8 cellular contexts compared by ENCODE assay signal in genomic region chr1:35192853-35193664, GRCh38. TPM values are rescaled to one million over a fixed set of nuclear protein-coding genes. Genes with fewer than 3 reads are reported as not detected.
DNase-seq lines count a peak whose midpoint lies in the region; ATAC-seq and TF ChIP-seq lines count a peak whose summit lies in the region.

Gene SFPQ, minus strand, starts transcription at chr1:35193145. Its CDS starts 96 bp downstream, at chr1:35193049.

- DNase-seq in NCI-H1436 (lab: John Stamatoyannopoulos, UW): peak; percentile 96
- DNase-seq in T follicular helper cell (ENCODE audit: low read depth): peak; percentile 95
- DNase-seq in adipocyte (ENCODE audit: low read depth): peak; percentile 99
- peak; percentile 98 to 100 for DNase-seq in cardiac muscle cell (ENCODE audit: low read depth in 1 of 2, low spot score in 1 of 2)
- peak; percentile 99 to 100 for DNase-seq in tibial nerve (ENCODE audit: low spot score in 2 of 2)

- H3K9ac ChIP-seq in adipocyte (ENCODE audit: low read length): peak within 1 kb of the TSS; percentile 97
- peak within 1 kb of the TSS; percentile 98 for H3K9ac ChIP-seq in parathyroid adenoma

- H2AFZ ChIP-seq in parathyroid adenoma: peak within 1 kb of the TSS; percentile 77

- peaks cover 24% of the 10 kb centered on the region for H3K4me1 ChIP-seq in adipocyte (ENCODE audit: control insufficient read depth, insufficient read depth, low read length)
- H3K4me1 ChIP-seq in cardiac muscle cell (ENCODE audit: low read depth): peaks cover 14% of the 10 kb centered on the region
- H3K4me1 ChIP-seq in parathyroid adenoma: peaks cover 2% of the 10 kb centered on the region
- peaks cover 0 to 40% (median 28%) of the 10 kb centered on the region in 4 donors for H3K4me1 ChIP-seq in tibial nerve

- peak; percentile 91 for ATAC-seq in HG02798 (IDR thresholded peaks at IDR 0.05; ENCODE audit: poor library complexity, unreplicated experiment)

- H3K36me3 ChIP-seq in adipocyte (ENCODE audit: control insufficient read depth, insufficient read depth, low read length, severe bottlenecking) (peaks cover 34% of the 10 kb centered on the region), cardiac muscle cell (peaks cover 35% of the 10 kb centered on the region), parathyroid adenoma (ENCODE audit: control insufficient read depth, insufficient read depth, low read length) (no peaks in the 10 kb centered on the region), tibial nerve (peaks cover 6 to 35% (median 13%) of the 10 kb centered on the region in 3 donors)

- H3K79me2 ChIP-seq in parathyroid adenoma: peaks cover 33% of the 10 kb centered on the region

- H3K27ac ChIP-seq in cardiac muscle cell: peak within 1 kb of the TSS; percentile 95
- peak within 1 kb of the TSS; percentile 94 for H3K27ac ChIP-seq in parathyroid adenoma
- H3K27ac ChIP-seq in tibial nerve: peak within 1 kb of the TSS; percentile 97 to 100 (median 99)

- TF ChIP-seq POLR2A in tibial nerve (IDR thresholded peaks at IDR 0.05): peak; percentile 94 to 97

- 1% methylated on average over 41 to 45 of the region's 50 CpGs for WGBS in tibial nerve, 2 donors

- H3K4me3 ChIP-seq in GM12875 (ENCODE audit: low read depth, low read length): peak within 1 kb of the TSS; percentile 98
- H3K4me3 ChIP-seq in adipocyte (ENCODE audit: low read length): peak within 1 kb of the TSS; percentile 100
- peak within 1 kb of the TSS; percentile 99 for H3K4me3 ChIP-seq in cardiac muscle cell
- peak within 1 kb of the TSS; percentile 86 for H3K4me3 ChIP-seq in parathyroid adenoma (ENCODE audit: low read depth, low read length)
- peak within 1 kb of the TSS; percentile 90 to 100 (median 96) for H3K4me3 ChIP-seq in tibial nerve

- no peaks in the 10 kb centered on the region for H3K27me3 ChIP-seq in adipocyte (replicated peaks; ENCODE audit: control insufficient read depth, insufficient read depth, low read length)
- no peaks in the 10 kb centered on the region for H3K27me3 ChIP-seq in cardiac muscle cell
- H3K27me3 ChIP-seq in parathyroid adenoma (ENCODE audit: control insufficient read depth, insufficient read depth, low read length): no peaks in the 10 kb centered on the region
- H3K27me3 ChIP-seq in tibial nerve: peaks cover 0 to 3% of the 10 kb centered on the region in 2 donors

- TF ChIP-seq CTCF in GM12875 (IDR thresholded peaks at IDR 0.05; ENCODE audit: borderline replicate concordance, insufficient read depth, low read depth, low read length): no peak
- no peak for TF ChIP-seq CTCF in cardiac muscle cell (IDR thresholded peaks at IDR 0.05; ENCODE audit: low read depth, low read length)
- no peak for TF ChIP-seq CTCF in parathyroid adenoma (IDR thresholded peaks at IDR 0.05)
- peak in 2 of 5 experiments; percentile 23 to 40 for TF ChIP-seq CTCF in tibial nerve (IDR thresholded peaks at IDR 0.05)

- H3K9me3 ChIP-seq in adipocyte (ENCODE audit: control insufficient read depth, low read length) (no peaks in the 10 kb centered on the region), cardiac muscle cell (ENCODE audit: low read depth) (no peaks in the 10 kb centered on the region), parathyroid adenoma (ENCODE audit: control insufficient read depth, low read length) (peaks cover 2% of the 10 kb centered on the region), tibial nerve (no peaks in the 10 kb centered on the region)

- peak within 1 kb of the TSS; percentile 97 for H3K4me2 ChIP-seq in parathyroid adenoma (ENCODE audit: low read length)

- TF ChIP-seq EP300 in tibial nerve (IDR thresholded peaks at IDR 0.05): peak; percentile 54 to 100

RNA-seq across cellular contexts. Expression of gene SFPQ, which starts in this region (rescaled TPM):
- total RNA-seq in cardiac muscle cell (187 and 281 TPM in 2 replicates), tibial nerve (100 to 1,000 TPM; 243 to 318 (median 267) TPM)
- polyA plus RNA-seq in cardiac muscle cell: 174 and 193 TPM in 2 replicates

Comparison
In these comparisons a context has a peak if more than half of its experiments do, and no peak if none do; other contexts are left out.
1. Peak in every context shown above with its lines: DNase-seq, ATAC-seq, H3K4me3 ChIP-seq and H3K27ac ChIP-seq.